In genomic region chr18:1229634-1230033, GRCh38 we compare ENCODE assay signal across 27 cellular contexts.
"Had no signal": no experiment of that assay in that cellular context is flagged by ENCODE, and none has a peak within 500 bp of the region (broad histone marks: within the 10 kb centered on the region; RNA-seq: fewer than 3 reads in every experiment).

No MANE protein-coding gene starts in this region.

- H3K4me1 Mint-ChIP-seq: endodermal cell had no signal

- ATAC-seq: effector memory CD8-positive, alpha-beta T cell; esophagus mucosa; foreskin keratinocyte; gastrocnemius medialis; gastroesophageal sphincter; heart left ventricle; heart right ventricle had no signal

- H3K36me3 ChIP-seq: colonic mucosa, esophagus muscularis mucosa, esophagus squamous epithelium, gastrocnemius medialis, gastroesophageal sphincter, heart left ventricle, heart right ventricle had no signal

- H3K27me3 ChIP-seq: colonic mucosa, dorsolateral prefrontal cortex, esophagus muscularis mucosa, esophagus squamous epithelium, foreskin keratinocyte, gastrocnemius medialis, gastroesophageal sphincter, heart left ventricle, heart right ventricle had no signal

- H3K4me3 ChIP-seq: colonic mucosa, coronary artery, dorsolateral prefrontal cortex, esophagus muscularis mucosa, esophagus squamous epithelium, gastrocnemius medialis, gastroesophageal sphincter, heart left ventricle, heart right ventricle had no signal

- DNase-seq: colonic mucosa; cortex of kidney; dermis blood vessel endothelial cell; dorsolateral prefrontal cortex; effector CD4-positive, alpha-beta T cell; effector CD8-positive, alpha-beta T cell; effector memory CD4-positive, alpha-beta T cell; effector memory CD8-positive, alpha-beta T cell; endodermal cell; erythroblast; esophagus squamous epithelium; foreskin fibroblast; foreskin keratinocyte; foreskin melanocyte; gastrocnemius medialis; glutamatergic neuron; head of caudate nucleus; heart left ventricle; heart right ventricle had no signal

- H3K4me1 ChIP-seq: colonic mucosa, esophagus muscularis mucosa, esophagus squamous epithelium, foreskin keratinocyte, gastrocnemius medialis, gastroesophageal sphincter, heart left ventricle, heart right ventricle had no signal

- FAIRE-seq: colon, endothelial cell of umbilical vein had no signal

- H3K4me3 Mint-ChIP-seq: dendritic cell treated with granulocyte-macrophage colony-stimulating factor and Interleukin-4, amounts not matched to agents 40 ng/mL and 50 ng/mL, for 4 days; effector memory CD8-positive, alpha-beta T cell; endodermal cell had no signal

- H3K27ac ChIP-seq: colonic mucosa, coronary artery, dorsolateral prefrontal cortex, epithelial cell of prostate, esophagus muscularis mucosa, esophagus squamous epithelium, foreskin keratinocyte, gastrocnemius medialis, gastroesophageal sphincter, heart left ventricle, heart right ventricle had no signal

- H3K27ac Mint-ChIP-seq: dendritic cell treated with granulocyte-macrophage colony-stimulating factor and Interleukin-4, amounts not matched to agents 40 ng/mL and 50 ng/mL, for 4 days; effector memory CD8-positive, alpha-beta T cell; endodermal cell had no signal

- H3K9me3 ChIP-seq: colonic mucosa, gastrocnemius medialis had no signal

- H3K27me3 Mint-ChIP-seq: dendritic cell treated with granulocyte-macrophage colony-stimulating factor and Interleukin-4, amounts not matched to agents 40 ng/mL and 50 ng/mL, for 4 days; effector memory CD8-positive, alpha-beta T cell had no signal
